Comparison of ENCODE assay signal across 9 cellular contexts in the genomic region with DNA sequence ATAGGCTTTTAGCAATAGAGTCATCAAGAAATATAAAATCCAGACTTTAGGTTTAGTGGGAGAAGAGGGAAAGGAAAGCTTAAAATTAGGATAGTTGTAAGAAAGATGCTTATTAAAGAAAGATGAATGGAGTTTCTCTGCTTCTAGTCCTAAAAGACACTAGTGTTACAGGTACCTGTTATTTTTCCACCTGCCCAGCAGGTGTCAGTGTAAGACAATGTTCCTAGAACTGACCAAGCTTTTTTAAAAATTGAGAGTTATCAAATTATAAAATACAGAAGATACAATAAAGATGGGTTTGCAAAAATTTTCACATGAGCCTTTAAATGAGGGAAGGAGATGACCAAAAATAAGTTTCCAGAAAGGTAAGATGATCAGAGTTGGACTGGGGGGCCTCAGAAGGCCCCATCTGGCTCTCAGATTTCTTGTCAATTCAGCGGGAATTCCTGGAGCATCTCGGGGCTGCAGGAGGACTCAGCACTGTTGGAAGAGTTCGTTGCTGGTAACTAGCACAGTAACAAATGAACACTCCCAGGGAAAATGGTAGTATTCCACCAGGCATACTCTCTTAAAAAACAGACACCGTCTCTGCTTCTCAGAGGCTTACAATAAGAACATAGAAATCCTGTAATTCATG.
DNase-seq lines count a peak whose midpoint lies in the region; ATAC-seq and TF ChIP-seq lines count a peak whose summit lies in the region.
"Had no signal": no experiment of that assay in that cellular context is flagged by ENCODE, and none has a peak within 500 bp of the region (broad histone marks: within the 10 kb centered on the region; RNA-seq: fewer than 3 reads in every experiment).

No MANE protein-coding gene starts in this region.

- no peaks in the 10 kb centered on the region for H3K36me3 ChIP-seq in heart right ventricle
- H3K36me3 ChIP-seq in upper lobe of right lung = no peaks in the 10 kb centered on the region

- H3K27me3 ChIP-seq in heart right ventricle = peaks cover 0 to 3% (median 0%) of the 10 kb centered on the region in 7 donors
- H3K27me3 ChIP-seq in right cardiac atrium (ENCODE audit: control insufficient read depth, insufficient read depth) = no peaks in the 10 kb centered on the region
- H3K27me3 ChIP-seq in upper lobe of right lung = no peaks in the 10 kb centered on the region

- peaks cover 3% of the 10 kb centered on the region for H3K4me1 Mint-ChIP-seq in activated T-cell treated with anti-CD3 and anti-CD28 coated beads, Interleukin-2, amount 50 U/mL, for 4 hours (ENCODE audit: low read depth)

- H3K9me3 Mint-ChIP-seq in activated T-cell treated with anti-CD3 and anti-CD28 coated beads, Interleukin-2, amount 50 U/mL, for 4 hours = no peaks in the 10 kb centered on the region

- no peaks in the 10 kb centered on the region for H3K4me1 ChIP-seq in heart right ventricle
- H3K4me1 ChIP-seq in right cardiac atrium (ENCODE audit: control insufficient read depth, insufficient read depth, low read length) = no peaks in the 10 kb centered on the region
- H3K4me1 ChIP-seq in upper lobe of right lung = no peaks in the 10 kb centered on the region

- no peaks in the 10 kb centered on the region for H3K36me3 Mint-ChIP-seq in activated T-cell treated with anti-CD3 and anti-CD28 coated beads, Interleukin-2, amount 50 U/mL, for 4 hours (ENCODE audit: insufficient read depth)

- intact Hi-C loops in heart right ventricle (cut with DNase I) (loop anchor here in 8 of 10 donors (1.0 to 10.0 kb wide), 9 partner anchors 152 to 359 kb away; no protein-coding TSS in a partner anchor), right cardiac atrium (cut with DNase I) (loop anchor here (5.0 to 10.0 kb wide), 4 partner anchors 152 to 362 kb away; no protein-coding TSS in a partner anchor), upper lobe of right lung (cut with DNase I) (no loop called here)

- DNase-seq in heart right ventricle (no peak), right cardiac atrium (no peak), NCI-H1092 (lab: John Stamatoyannopoulos, UW) (peak; percentile 20), iPS-NIHi7 (ENCODE audit: extremely low spot score) (peak; percentile 44), upper lobe of right lung (no peak)
- DNase-seq in activated T-cell treated with anti-CD3 and anti-CD28 coated beads, Interleukin-2, amount 50 U/mL, for 4 hours = peak; percentile 21

- H3K4me3 Mint-ChIP-seq in activated T-cell treated with anti-CD3 and anti-CD28 coated beads, Interleukin-2, amount 50 U/mL, for 4 hours = no peak overlapping the region
- H3K4me3 Mint-ChIP-seq: stimulated activated naive CD8-positive, alpha-beta T cell treated with anti-CD3 and anti-CD28 coated beads, Interleukin-15, Interleukin-2, amounts not matched to agents 100 ng/mL and 50 ng/mL, for 24 hours had no signal

- H3K27ac ChIP-seq in heart right ventricle = no peak overlapping the region
- no peak overlapping the region for H3K27ac ChIP-seq in right cardiac atrium (ENCODE audit: low read length)
- H3K27ac ChIP-seq in upper lobe of right lung = no peak overlapping the region

- WGBS in heart right ventricle, 2 donors = 59% methylated on average over 4 of the region's 4 CpGs
- WGBS in right cardiac atrium = 52% methylated on average over 4 of the region's 4 CpGs

- H3K9me3 ChIP-seq in heart right ventricle (peaks cover 0 to 7% (median 2%) of the 10 kb centered on the region in 11 donors), right cardiac atrium (ENCODE audit: control insufficient read depth, low read length) (no peaks in the 10 kb centered on the region), upper lobe of right lung (no peaks in the 10 kb centered on the region)

- TF ChIP-seq CTCF in heart right ventricle (IDR thresholded peaks at IDR 0.05) (peak in 8 of 9 donors; percentile 46 to 74 (median 64)), upper lobe of right lung (IDR thresholded peaks at IDR 0.05) (peak; percentile 65)

- ATAC-seq in heart right ventricle (no peak), right cardiac atrium (no peak), upper lobe of right lung (peak; percentile 67), GM19452 (IDR thresholded peaks at IDR 0.05; ENCODE audit: unreplicated experiment) (no peak), HG03196 (IDR thresholded peaks at IDR 0.05; ENCODE audit: unreplicated experiment) (no peak)
- no peak for ATAC-seq in activated T-cell treated with anti-CD3 and anti-CD28 coated beads, Interleukin-2, amount 50 U/mL, for 4 hours

- H3K27me3 Mint-ChIP-seq in activated T-cell treated with anti-CD3 and anti-CD28 coated beads, Interleukin-2, amount 50 U/mL, for 4 hours (ENCODE audit: low read depth) = no peaks in the 10 kb centered on the region
- H3K27me3 Mint-ChIP-seq: stimulated activated naive CD8-positive, alpha-beta T cell treated with anti-CD3 and anti-CD28 coated beads, Interleukin-15, Interleukin-2, amounts not matched to agents 100 ng/mL and 50 ng/mL, for 24 hours had no signal

- H3K4me3 ChIP-seq in heart right ventricle (no peak overlapping the region), right cardiac atrium (ENCODE audit: low read length) (no peak overlapping the region), upper lobe of right lung (no peak overlapping the region)

Comparison
In these comparisons a context has a peak if more than half of its experiments do, and no peak if none do; other contexts are left out.
1. DNase-seq: peak in NCI-H1092 (single experiment), activated T-cell treated with anti-CD3 and anti-CD28 coated beads, Interleukin-2, amount 50 U/mL, for 4 hours (single experiment) and iPS-NIHi7 (single experiment); none in heart right ventricle (0 of 2), right cardiac atrium (0 of 3) and upper lobe of right lung (single experiment).